Comparison of ENCODE assay signal across 2 cellular contexts in genomic region chr14:43369710-43370109, GRCh38.
TF ChIP-seq lines count a peak whose summit lies in the region.

No MANE protein-coding gene starts in this region.

TF ChIP-seq in HepG2, 621 proteins besides CTCF, POLR2A, EP300 and RAD21 (continued from another document):
- TF ChIP-seq SOX13 (IDR thresholded peaks at IDR 0.05) (no peak), SOX13 (CRISPR knock-in tag; conservative IDR thresholded peaks at IDR 0.05 in 1 of 2, IDR thresholded peaks at IDR 0.05 in 1 of 2) (0 out of 4 replicates have a peak, but pooled peaks of 1 of the 2 experiments have one; percentile 6), AHR (CRISPR knock-in tag; IDR thresholded peaks at IDR 0.05) (no peak), NBN (conservative IDR thresholded peaks at IDR 0.05) (no peak), CEBPB (IDR thresholded peaks at IDR 0.05; ENCODE audit: borderline replicate concordance, low read depth, low read length) (peak; percentile 64)
TF ChIP-seq in HepG2: peak in this region for 2.

TF ChIP-seq in IMR-90, 13 proteins besides CTCF, POLR2A, EP300 and RAD21 (continued from another document):
- TF ChIP-seq BHLHE40 (IDR thresholded peaks at IDR 0.05; ENCODE audit: low read depth, low read length), result no peak
